ENCODE assay signal across 21 cellular contexts in genomic region chr16:77496934-77497333, GRCh38.
"Had no signal": no experiment of that assay in that cellular context is flagged by ENCODE, and none has a peak within 500 bp of the region (broad histone marks: within the 10 kb centered on the region; RNA-seq: fewer than 3 reads in every experiment).

No MANE protein-coding gene starts in this region.

- H3K27ac ChIP-seq: cardiac muscle cell, hepatocyte, parathyroid adenoma, right lobe of liver, stomach, suprapubic skin, tibial nerve had no signal

- H3K9ac ChIP-seq: parathyroid adenoma had no signal

- H3K4me1 ChIP-seq: parathyroid adenoma, right lobe of liver, stomach had no signal

- H3K36me3 ChIP-seq: cardiac muscle cell, right lobe of liver, stomach, suprapubic skin, tibial nerve had no signal

- H3K4me2 ChIP-seq: hepatocyte, smooth muscle cell had no signal

- H3K79me2 ChIP-seq: hepatocyte, parathyroid adenoma had no signal

- H2AFZ ChIP-seq: hepatocyte, parathyroid adenoma had no signal

- H3K9me3 ChIP-seq: right lobe of liver, stomach, suprapubic skin, tibial nerve had no signal

- DNase-seq: activated CD4-positive, alpha-beta memory T cell treated with anti-CD3 and anti-CD28 coated beads for 36 hours; activated CD4-positive, alpha-beta T cell treated with anti-CD3 and anti-CD28 coated beads for 48 hours; activated CD4-positive, CD25-positive, alpha-beta regulatory T cell; activated effector memory CD4-positive, alpha-beta T cell treated with anti-CD3 and anti-CD28 coated beads, Interleukin-2, amount 50 U/mL, for 16 hours; activated naive CD4-positive, alpha-beta T cell treated with anti-CD3 and anti-CD28 coated beads, Interleukin-2, amount 10 ng/mL, durations not matched to agents 7 days and 5 days; activated T-cell treated with anti-CD3 and anti-CD28 coated beads for 4 hours; amygdala; effector CD4-positive, alpha-beta T cell; glutamatergic neuron; left colon; nucleus accumbens; right lobe of liver; stimulated activated CD4-positive, alpha-beta T cell treated with anti-CD3 and anti-CD28 coated beads, Interleukin-15, amount 100 ng/mL, for 24 hours; stomach; T1000 had no signal

- H3K27me3 ChIP-seq: hepatocyte, right lobe of liver, suprapubic skin, tibial nerve had no signal

- H3K4me3 ChIP-seq: cardiac muscle cell, hepatocyte, right lobe of liver, smooth muscle cell, stomach, suprapubic skin, tibial nerve had no signal
